ENCODE assay signal across 14 cellular contexts in genomic region chr5:137086289-137086838, GRCh38.
"Had no signal": no experiment of that assay in that cellular context is flagged by ENCODE, and none has a peak within 500 bp of the region (broad histone marks: within the 10 kb centered on the region; RNA-seq: fewer than 3 reads in every experiment).

No MANE protein-coding gene starts in this region.

- H3K4me3 Mint-ChIP-seq: activated naive CD8-positive, alpha-beta T cell; activated T-cell treated with anti-CD3 and anti-CD28 coated beads, Interleukin-2, amount 50 U/mL, for 24 hours; nephron had no signal

- H3K27ac ChIP-seq: breast epithelium, foreskin keratinocyte, thoracic aorta had no signal

- H3K9me3 Mint-ChIP-seq: activated T-cell treated with anti-CD3 and anti-CD28 coated beads, Interleukin-2, amount 50 U/mL, for 24 hours; nephron had no signal

- H3K27me3 ChIP-seq: breast epithelium had no signal

- ATAC-seq: foreskin keratinocyte, left lobe of liver had no signal

- H3K4me1 ChIP-seq: breast epithelium, foreskin keratinocyte had no signal

- DNase-seq: activated CD4-positive, alpha-beta T cell treated with anti-CD3 and anti-CD28 coated beads, Interleukin-2, amount 50 U/mL, for 4 hours; activated CD4-positive, CD25-positive, alpha-beta regulatory T cell treated with anti-CD3 and anti-CD28 coated beads, Interleukin-2, amount 50 U/mL, for 72 hours; activated effector memory CD4-positive, alpha-beta T cell treated with anti-CD3 and anti-CD28 coated beads, Interleukin-2, amount 50 U/mL, for 16 hours; activated T-cell treated with anti-CD3 and anti-CD28 coated beads, Interleukin-2, amount 50 U/mL, for 24 hours; anterior cingulate cortex; foreskin keratinocyte; stimulated activated CD4-positive, alpha-beta T cell treated with anti-CD3 and anti-CD28 coated beads, Interleukin-2, amount 100 ng/mL, for 48 hours; stimulated activated naive CD4-positive, alpha-beta T cell treated with Interleukin-2 at 50 U/mL for 16 hours; T-helper 2 cell had no signal

- H3K9me3 ChIP-seq: breast epithelium, thoracic aorta had no signal

- H3K27ac Mint-ChIP-seq: activated naive CD8-positive, alpha-beta T cell; activated T-cell treated with anti-CD3 and anti-CD28 coated beads, Interleukin-2, amount 50 U/mL, for 24 hours; nephron had no signal

- H3K27me3 Mint-ChIP-seq: activated T-cell treated with anti-CD3 and anti-CD28 coated beads, Interleukin-2, amount 50 U/mL, for 24 hours had no signal

- H3K4me3 ChIP-seq: breast epithelium, thoracic aorta had no signal

- H3K36me3 Mint-ChIP-seq: activated naive CD8-positive, alpha-beta T cell had no signal

- H3K36me3 ChIP-seq: breast epithelium, thoracic aorta had no signal
